In the genomic region with DNA sequence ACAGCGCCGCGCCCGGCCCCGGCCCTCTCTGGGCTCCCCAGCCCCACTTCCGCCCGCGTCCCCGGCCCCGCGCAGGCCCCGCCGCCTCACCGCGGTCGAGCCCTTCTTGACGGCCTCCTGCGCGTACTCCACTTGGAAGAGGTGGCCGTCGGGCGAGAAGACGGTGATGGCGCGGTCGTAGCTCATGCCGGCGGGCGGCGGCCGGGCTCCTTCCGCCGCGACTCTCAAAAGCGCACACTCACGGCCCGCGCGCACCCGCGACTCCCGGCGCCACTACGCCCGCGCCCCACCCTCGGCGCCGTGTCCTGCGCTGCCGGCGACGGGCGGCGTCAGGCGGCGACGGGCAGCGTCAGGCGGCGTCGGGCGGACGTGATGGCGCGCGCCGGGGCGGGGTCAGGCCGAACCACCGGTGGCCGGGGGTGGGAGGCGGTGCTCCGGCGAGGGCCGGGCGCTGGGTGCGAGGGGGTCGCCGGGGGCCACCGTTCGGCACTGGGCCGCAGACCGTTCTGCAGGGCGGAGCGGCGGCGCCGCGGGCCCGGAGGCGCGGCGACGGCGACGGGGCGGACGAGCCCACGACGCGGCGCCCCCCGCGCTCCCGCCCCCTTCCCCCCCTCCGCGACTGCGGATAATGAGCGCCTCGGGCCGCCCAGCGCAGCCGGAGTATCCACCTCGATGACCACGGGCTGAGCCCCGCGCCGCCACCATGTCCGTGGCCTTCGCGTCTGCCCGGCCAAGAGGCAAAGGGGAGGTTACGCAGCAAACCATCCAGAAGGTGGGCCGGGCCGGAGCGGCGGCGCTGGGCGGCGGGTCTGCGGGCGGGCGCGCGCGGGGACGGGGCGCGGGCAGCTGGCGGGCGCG, we compare ENCODE assay signal across 8 cellular contexts. TPM values are rescaled to one million over a fixed set of nuclear protein-coding genes. Genes with fewer than 3 reads are reported as not detected.
DNase-seq lines count a peak whose midpoint lies in the region; ATAC-seq and TF ChIP-seq lines count a peak whose summit lies in the region.

Gene PSMA7 (minus strand): TSS at position 277 of the 858 bp plus-strand sequence. CDS start 91 bp downstream, at position 186.
Gene SS18L1 (plus strand): TSS at position 652 of the 858 bp plus-strand sequence. CDS start 52 bp downstream, at position 704.

- H3K4me1 ChIP-seq in BE2C, result peaks cover 18% of the 10 kb centered on the region

- H3K9me3 ChIP-seq in BE2C, result no peaks in the 10 kb centered on the region

- peaks cover 52% of the 10 kb centered on the region for H3K4me1 Mint-ChIP-seq in activated CD4-positive, alpha-beta memory T cell treated with anti-CD3 and anti-CD28 coated beads for 36 hours (ENCODE audit: low read depth)

- peak within 1 kb of the TSS; percentile 94 for H3K27ac Mint-ChIP-seq in activated CD4-positive, alpha-beta memory T cell treated with anti-CD3 and anti-CD28 coated beads for 36 hours

- peaks cover 30% of the 10 kb centered on the region for H3K36me3 Mint-ChIP-seq in activated CD4-positive, alpha-beta memory T cell treated with anti-CD3 and anti-CD28 coated beads for 36 hours

- intact Hi-C loops in activated CD4-positive, alpha-beta memory T cell treated with anti-CD3 and anti-CD28 coated beads for 36 hours (cut with micrococcal nuclease), result loop anchor here (1.0 to 5.0 kb wide), 3 partner anchors 17 to 244 kb away; partner anchors contain the start of genes OSBPL2 and RPS21

- no peak for TF ChIP-seq CTCF in BE2C (IDR thresholded peaks at IDR 0.05; ENCODE audit: low read depth, low read length)

- H3K27me3 ChIP-seq in BE2C, result no peaks in the 10 kb centered on the region; the same call in 1 of the 2 replicates

- no peaks in the 10 kb centered on the region for H3K9me3 Mint-ChIP-seq in activated CD4-positive, alpha-beta memory T cell treated with anti-CD3 and anti-CD28 coated beads for 36 hours

- POLR2A ChIA-PET in activated CD4-positive, alpha-beta memory T cell treated with anti-CD3 and anti-CD28 coated beads for 36 hours (lab: Charles Lee), result interaction anchor here (1.3 to 3.6 kb wide), 4 partner anchors 9 to 77 kb away, joined by 3 to 15 read pairs (median 8); partner anchors contain the start of gene TAF4

- H3K36me3 ChIP-seq in BE2C, result peaks cover 54% of the 10 kb centered on the region

- DNase-seq in BE2C (peak; percentile 90), NCI-H524 treated with DMSO at 0.1 percent for 48 hours (lab: John Stamatoyannopoulos, UW) (peak; percentile 15), medulla oblongata (ENCODE audit: extremely low spot score) (peak; percentile 92)
- peak; percentile 88 for DNase-seq in activated CD4-positive, alpha-beta memory T cell treated with anti-CD3 and anti-CD28 coated beads for 36 hours
- DNase-seq in effector CD4-positive, alpha-beta T cell, result peak; percentile 78
- peak; percentile 73 to 78 (median 76) for DNase-seq in stimulated activated CD4-positive, alpha-beta T cell treated with anti-CD3 and anti-CD28 coated beads, TNF-alpha, amount 100 ng/mL, for 48 hours (ENCODE audit: low read depth in 3 of 3)

- no peaks in the 10 kb centered on the region for H3K27me3 Mint-ChIP-seq in activated CD4-positive, alpha-beta memory T cell treated with anti-CD3 and anti-CD28 coated beads for 36 hours

- H3K4me3 ChIP-seq in BE2C (ENCODE audit: low read depth, low read length), result peak within 1 kb of the TSS; percentile 91

- ATAC-seq in GM19035 (IDR thresholded peaks at IDR 0.05; ENCODE audit: unreplicated experiment), result peak; percentile 69
- peak; percentile 80 for ATAC-seq in HG03280 (IDR thresholded peaks at IDR 0.05; ENCODE audit: unreplicated experiment)

- CTCF ChIA-PET in activated CD4-positive, alpha-beta memory T cell treated with anti-CD3 and anti-CD28 coated beads for 36 hours (lab: Charles Lee), result interaction anchor here (3.0 to 3.1 kb wide), 2 partner anchors 20 to 132 kb away, joined by 16 read pairs; partner anchors contain the start of gene LSM14B

- H3K4me3 Mint-ChIP-seq in activated CD4-positive, alpha-beta memory T cell treated with anti-CD3 and anti-CD28 coated beads for 36 hours, result peak within 1 kb of the TSS; percentile 93

RNA-seq across cellular contexts. Expression of gene PSMA7, which starts in this region (rescaled TPM):
- polyA plus RNA-seq in BE2C (2012; ENCODE audit: insufficient read depth, insufficient read length, low read depth), result 626 TPM
- total RNA-seq in activated CD4-positive, alpha-beta memory T cell treated with anti-CD3 and anti-CD28 coated beads for 36 hours, result 100 to 1,000 TPM; 301 to 316 TPM

RNA-seq across cellular contexts. Expression of gene SS18L1, which starts in this region (rescaled TPM):
- polyA plus RNA-seq in BE2C (2012; ENCODE audit: insufficient read depth, insufficient read length, low read depth), result 65.5 TPM
- 10 to 100 TPM; 13.7 to 15.2 TPM for total RNA-seq in activated CD4-positive, alpha-beta memory T cell treated with anti-CD3 and anti-CD28 coated beads for 36 hours

Comparison
In these comparisons a context has a peak if more than half of its experiments do, and no peak if none do; other contexts are left out.
1. Peak in every context shown above with its lines: DNase-seq, ATAC-seq and H3K4me3 ChIP-seq.
2. DNase-seq: peak in every context shown above with its lines; median percentile 92 in medulla oblongata; 90 in BE2C; 88 in activated CD4-positive, alpha-beta memory T cell treated with anti-CD3 and anti-CD28 coated beads for 36 hours; 78 in effector CD4-positive, alpha-beta T cell; 76 in stimulated activated CD4-positive, alpha-beta T cell treated with anti-CD3 and anti-CD28 coated beads, TNF-alpha, amount 100 ng/mL, for 48 hours; 15 in NCI-H524 treated with DMSO at 0.1 percent for 48 hours.